In genomic region chr2:46970334-46971288, GRCh38 we compare ENCODE assay signal across 8 cellular contexts. TPM values are rescaled to one million over a fixed set of nuclear protein-coding genes. Genes with fewer than 3 reads are reported as not detected.
DNase-seq lines count a peak whose midpoint lies in the region; ATAC-seq, FAIRE-seq and TF ChIP-seq lines count a peak whose summit lies in the region.

No MANE protein-coding gene starts in this region.

- 38% methylated on average over 12 of the region's 13 CpGs for WGBS in HepG2 (ENCODE audit: low lambda C conversion rate)

- H3K36me3 ChIP-seq in ascending aorta: peaks cover 9% of the 10 kb centered on the region in 2 donors
- H3K36me3 ChIP-seq in HepG2 (replicated peaks in 1 of 2; ENCODE audit: control insufficient read depth in 1 of 2, insufficient read depth in 2 of 2, low read length in 2 of 2): peaks cover 3 to 11% of the 10 kb centered on the region in 2 experiments
- no peaks in the 10 kb centered on the region for H3K36me3 ChIP-seq in A673 (ENCODE audit: insufficient read depth, low read length, poor library complexity, severe bottlenecking)

- peak overlapping the region in 1 of 2 donors; percentile 13 for H3K4me3 ChIP-seq in ascending aorta
- peak overlapping the region in 1 of 3 experiments; percentile 21; a peak in 2 of 6 replicates for H3K4me3 ChIP-seq in HepG2 (replicated peaks in 1 of 3; ENCODE audit: insufficient read depth in 1 of 3, low read depth in 2 of 3, low read length in 3 of 3)
- H3K4me3 ChIP-seq in A673 (ENCODE audit: low read depth, low read length, poor library complexity, severe bottlenecking): no peak overlapping the region

- TF ChIP-seq EP300 in HepG2 (IDR thresholded peaks at IDR 0.05; ENCODE audit: low read depth in 2 of 2, low read length in 2 of 2) (peak in 1 of 2 experiments; percentile 83; a peak in 2 of 4 replicates), HepG2 (CRISPR knock-in tag; IDR thresholded peaks at IDR 0.05; ENCODE audit: borderline replicate concordance) (peak; percentile 80; the same call in 1 of the 2 replicates)

- H3K9me3 ChIP-seq in ascending aorta: no peaks in the 10 kb centered on the region
- H3K9me3 ChIP-seq in HepG2 (ENCODE audit: low read length): no peaks in the 10 kb centered on the region
- H3K9me3 ChIP-seq in A673 (ENCODE audit: low read depth, low read length, poor library complexity, severe bottlenecking): no peaks in the 10 kb centered on the region

- no peaks in the 10 kb centered on the region for H3K27me3 ChIP-seq in ascending aorta
- H3K27me3 ChIP-seq in HepG2 (ENCODE audit: control insufficient read depth in 1 of 2, insufficient read depth in 2 of 2, low read length in 2 of 2): no peaks in the 10 kb centered on the region
- H3K27me3 ChIP-seq in A673 (replicated peaks; ENCODE audit: insufficient read depth, low read depth, low read length, poor library complexity): no peaks in the 10 kb centered on the region

- DNase-seq in Right ventricle myocardium inferior (ENCODE audit: missing footprints) (peak; percentile 74), cardiac septum (ENCODE audit: low spot score) (no peak), ascending aorta (ENCODE audit: low spot score in 2 of 2) (peak; percentile 64 to 94), HepG2 (ENCODE audit: low spot score) (peak; percentile 92), A673 (ENCODE audit: low spot score) (no peak), cortex of kidney (lab: John Stamatoyannopoulos, UW) (no peak), NCI-H2081 treated with DMSO at 0.1 percent for 48 hours (lab: John Stamatoyannopoulos, UW) (no peak)

- peak overlapping the region; percentile 63 for H3K9ac ChIP-seq in HepG2 (ENCODE audit: insufficient read depth, low read depth, low read length)

- H3K27ac ChIP-seq in ascending aorta (peak overlapping the region; percentile 83 to 87), HepG2 (ENCODE audit: extremely low read length, insufficient read depth, low read length) (peak overlapping the region; percentile 84), A673 (ENCODE audit: low read depth, low read length, poor library complexity, severe bottlenecking) (no peak overlapping the region)

- peak; percentile 71 for FAIRE-seq in HepG2 (lab: Jason Lieb, UNC)

- intact Hi-C loops in Right ventricle myocardium inferior (cut with DNase I) (no loop called here), cardiac septum (cut with DNase I) (no loop called here), ascending aorta (cut with DNase I) (loop anchor here (2.0 kb wide), 1 partner anchor 54 kb away; no protein-coding TSS in a partner anchor), HepG2 (cut with micrococcal nuclease; ENCODE audit: unreplicated experiment) (no loop called here), A673 (cut with micrococcal nuclease; ENCODE audit: unreplicated experiment) (no loop called here)

- peak in 1 of 2 experiments; percentile 11; a peak in 1 of 4 replicates for TF ChIP-seq POLR2A in HepG2 (IDR thresholded peaks at IDR 0.05; ENCODE audit: insufficient read depth in 1 of 2, low read depth in 2 of 2, low read length in 2 of 2)

- H4K20me1 ChIP-seq in HepG2 (ENCODE audit: insufficient read depth, low read length): no peaks in the 10 kb centered on the region

- peaks cover 30 to 45% of the 10 kb centered on the region in 2 donors for H3K4me1 ChIP-seq in ascending aorta
- peaks cover 72% of the 10 kb centered on the region for H3K4me1 ChIP-seq in HepG2 (ENCODE audit: insufficient read depth, low read length)
- peaks cover 7% of the 10 kb centered on the region for H3K4me1 ChIP-seq in A673 (ENCODE audit: insufficient read depth, low read length, poor library complexity, severe bottlenecking)

- TSS peak; percentile 65 for BruUV-seq in HepG2 (replicated peaks; lab: Mats Ljungman, UMichigan)
- no TSS peak for BruUV-seq in A673 (replicated peaks; lab: Mats Ljungman, UMichigan)

- POLR2A ChIA-PET in HepG2 (lab: Yijun Ruan, JAX) (interaction anchor here (0.7 to 2.1 kb wide), 9 partner anchors 10 to 375 kb away, joined by 3 to 12 read pairs (median 5); no protein-coding TSS in a partner anchor), A673 (lab: Charles Lee; ENCODE audit: low non-redundant PET) (no interaction called here)

- H2AFZ ChIP-seq in HepG2 (ENCODE audit: low read length): no peak overlapping the region

- peaks cover 14% of the 10 kb centered on the region for H3K79me2 ChIP-seq in HepG2 (ENCODE audit: insufficient read depth, low read length)

- TF ChIP-seq CTCF in ascending aorta (IDR thresholded peaks at IDR 0.05) (no peak), HepG2 (CRISPR knock-in tag; IDR thresholded peaks at IDR 0.05) (peak; percentile 22), A673 (conservative IDR thresholded peaks at IDR 0.05; ENCODE audit: low read depth, low read length) (no peak)

- peak overlapping the region; percentile 29 for H3K4me2 ChIP-seq in HepG2 (ENCODE audit: low read depth, low read length)

- CTCF ChIA-PET in HepG2 (lab: Yijun Ruan, JAX; ENCODE audit: low intra/inter-chr PET ratio, low total read pairs): no interaction called here
- CTCF ChIA-PET in A673 (lab: Charles Lee): no interaction called here

- in situ Hi-C loops in HepG2 (cut with HindIII; ENCODE audit: extremely low pct_ligation_motif_present, low pct_unique_long_range_greater_than_20kb): no loop called here

- TF ChIP-seq RAD21 in HepG2 (CRISPR knock-in tag; IDR thresholded peaks at IDR 0.05): no peak

- ATAC-seq in Right ventricle myocardium inferior: peak; percentile 33
- ATAC-seq in HepG2: peak; percentile 64
- no peak for ATAC-seq in HG02938 (IDR thresholded peaks at IDR 0.05; ENCODE audit: unreplicated experiment)

TF ChIP-seq in HepG2, 621 proteins besides CTCF, POLR2A, EP300 and RAD21 (continues in another document):
- TF ChIP-seq ETS1 (CRISPR knock-in tag; IDR thresholded peaks at IDR 0.05) (no peak), ZKSCAN1 (IDR thresholded peaks at IDR 0.05; ENCODE audit: low read length) (peak; percentile 99)

RNA-seq across cellular contexts. Expression of gene TTC7A, which starts 29.6 kb away (rescaled TPM):
- total RNA-seq in Right ventricle myocardium inferior (9.8 TPM), cardiac septum (7.4 TPM), ascending aorta (181 TPM), HepG2 (2016; rRNA removed; fragmentation: Illumina TruSeq; extraction: Trizol) (21.0 and 24.0 TPM in 2 replicates), A673 (2021) (1.8 and 4.3 TPM in 2 replicates)
- total RNA-seq in HepG2 (2016; cell fraction: cytosol; rRNA removed; fragmentation: Illumina TruSeq; extraction: Trizol; ENCODE audit: low read depth): 8.3 and 8.9 TPM in 2 replicates
- total RNA-seq in HepG2 (2016; cell fraction: insoluble cytoplasmic fraction; rRNA removed; fragmentation: Illumina TruSeq; extraction: Trizol): 17.8 and 24.5 TPM in 2 replicates
- 18.3 and 18.8 TPM in 2 replicates for total RNA-seq in HepG2 (2016; cell fraction: membrane; rRNA removed; fragmentation: Illumina TruSeq; extraction: Trizol)
- total RNA-seq in HepG2 (2016; cell fraction: nucleus; rRNA removed; fragmentation: Illumina TruSeq; extraction: Trizol): 28.5 and 28.8 TPM in 2 replicates
- 23.7 and 25.2 TPM in 2 replicates for polyA plus RNA-seq in HepG2 (2011; rRNA removed)
- polyA plus RNA-seq in HepG2 (2011; cell fraction: cytosol; rRNA removed): 16.5 and 24.2 TPM in 2 replicates
- polyA plus RNA-seq in HepG2 (2011; cell fraction: nucleus; rRNA removed): 65.7 and 80.5 TPM in 2 replicates
- polyA plus RNA-seq in HepG2 (2012): 20.4 and 24.1 TPM in 2 replicates
- polyA plus RNA-seq in HepG2 (2016; cell fraction: cytosol; fragmentation: Illumina TruSeq; extraction: Trizol; ENCODE audit: low read depth): 5.7 and 5.8 TPM in 2 replicates
- 19.1 and 24.2 TPM in 2 replicates for polyA plus RNA-seq in HepG2 (2016; cell fraction: insoluble cytoplasmic fraction; fragmentation: Illumina TruSeq; extraction: Trizol; ENCODE audit: low read depth)
- 11.6 and 14.8 TPM in 2 replicates for polyA plus RNA-seq in HepG2 (2016; cell fraction: membrane; fragmentation: Illumina TruSeq; extraction: Trizol; ENCODE audit: low read depth)
- 29.2 and 31.6 TPM in 2 replicates for polyA plus RNA-seq in HepG2 (2016; cell fraction: nucleus; fragmentation: Illumina TruSeq; extraction: Trizol; ENCODE audit: insufficient read depth, low read depth)
- 25.8 and 60.0 TPM in 2 replicates for polyA minus RNA-seq in HepG2 (2011; rRNA and poly(A)+ RNA removed; ENCODE audit: low replicate concordance)
- 12.9 and 13.4 TPM in 2 replicates for polyA minus RNA-seq in HepG2 (2011; cell fraction: cytosol; rRNA and poly(A)+ RNA removed)
- polyA minus RNA-seq in HepG2 (2011; cell fraction: nucleus; rRNA and poly(A)+ RNA removed): 37.9 and 48.2 TPM in 2 replicates

RNA-seq across cellular contexts. Expression of gene MCFD2, which starts 55.0 kb away (rescaled TPM):
- total RNA-seq in Right ventricle myocardium inferior: 66.1 TPM
- total RNA-seq in cardiac septum: 55.1 TPM
- total RNA-seq in ascending aorta: 171 TPM
- total RNA-seq in HepG2 (2016; rRNA removed; fragmentation: Illumina TruSeq; extraction: Trizol): 191 and 232 TPM in 2 replicates
- 20.4 and 23.3 TPM in 2 replicates for total RNA-seq in HepG2 (2016; cell fraction: cytosol; rRNA removed; fragmentation: Illumina TruSeq; extraction: Trizol; ENCODE audit: low read depth)
- total RNA-seq in HepG2 (2016; cell fraction: insoluble cytoplasmic fraction; rRNA removed; fragmentation: Illumina TruSeq; extraction: Trizol): 188 and 227 TPM in 2 replicates
- 73.2 and 79.2 TPM in 2 replicates for total RNA-seq in HepG2 (2016; cell fraction: membrane; rRNA removed; fragmentation: Illumina TruSeq; extraction: Trizol)
- total RNA-seq in HepG2 (2016; cell fraction: nucleus; rRNA removed; fragmentation: Illumina TruSeq; extraction: Trizol): 172 and 204 TPM in 2 replicates
- 170 and 183 TPM in 2 replicates for polyA plus RNA-seq in HepG2 (2011; rRNA removed)
- polyA plus RNA-seq in HepG2 (2011; cell fraction: cytosol; rRNA removed): 120 and 161 TPM in 2 replicates
- 48.7 and 68.4 TPM in 2 replicates for polyA plus RNA-seq in HepG2 (2011; cell fraction: nucleus; rRNA removed)
- polyA plus RNA-seq in HepG2 (2012): 135 and 170 TPM in 2 replicates
- 30.7 and 36.6 TPM in 2 replicates for polyA plus RNA-seq in HepG2 (2016; cell fraction: cytosol; fragmentation: Illumina TruSeq; extraction: Trizol; ENCODE audit: low read depth)
- 146 TPM in 2 replicates for polyA plus RNA-seq in HepG2 (2016; cell fraction: insoluble cytoplasmic fraction; fragmentation: Illumina TruSeq; extraction: Trizol; ENCODE audit: low read depth)
- polyA plus RNA-seq in HepG2 (2016; cell fraction: membrane; fragmentation: Illumina TruSeq; extraction: Trizol; ENCODE audit: low read depth): 43.2 and 44.0 TPM in 2 replicates
- 201 and 204 TPM in 2 replicates for polyA plus RNA-seq in HepG2 (2016; cell fraction: nucleus; fragmentation: Illumina TruSeq; extraction: Trizol; ENCODE audit: insufficient read depth, low read depth)
- 95.6 and 263 TPM in 2 replicates for polyA minus RNA-seq in HepG2 (2011; rRNA and poly(A)+ RNA removed; ENCODE audit: low replicate concordance)
- polyA minus RNA-seq in HepG2 (2011; cell fraction: cytosol; rRNA and poly(A)+ RNA removed): 122 and 129 TPM in 2 replicates
- 66.2 and 98.2 TPM in 2 replicates for polyA minus RNA-seq in HepG2 (2011; cell fraction: nucleus; rRNA and poly(A)+ RNA removed)
- 90.5 and 101 TPM in 2 replicates for total RNA-seq in A673 (2021)

Comparison
In these comparisons a context has a peak if more than half of its experiments do, and no peak if none do; other contexts are left out.
1. DNase-seq: peak in Right ventricle myocardium inferior (single experiment), ascending aorta (2 of 2) and HepG2 (single experiment); none in cardiac septum (single experiment), A673 (single experiment), cortex of kidney (single experiment) and NCI-H2081 treated with DMSO at 0.1 percent for 48 hours (single experiment).